Comparison of ENCODE assay signal across 8 cellular contexts in genomic region chr10:43137971-43138756, GRCh38. TPM values are rescaled to one million over a fixed set of nuclear protein-coding genes. Genes with fewer than 3 reads are reported as not detected.
DNase-seq lines count a peak whose midpoint lies in the region; ATAC-seq, FAIRE-seq and TF ChIP-seq lines count a peak whose summit lies in the region.

Gene CSGALNACT2 (plus strand): TSS chr10:43138445. CDS start chr10:43155150, 16,705 bp downstream.

- peak within 1 kb of the TSS; percentile 78 for H2AFZ ChIP-seq in Loucy (ENCODE audit: low read length)

- peak; percentile 86 for TF ChIP-seq POLR2A in H54 (IDR thresholded peaks at IDR 0.05; ENCODE audit: low read depth, low read length)
- TF ChIP-seq POLR2A in gastroesophageal sphincter (IDR thresholded peaks at IDR 0.05) = peak; percentile 87 to 95

- peak within 1 kb of the TSS; percentile 96 for H3K9ac ChIP-seq in Loucy (ENCODE audit: low read depth, low read length, poor library complexity, severe bottlenecking)

- peak; percentile 94 for ATAC-seq in gastroesophageal sphincter

- H3K27me3 ChIP-seq in Loucy (ENCODE audit: insufficient read depth, low read length, poor library complexity, severe bottlenecking) (no peaks in the 10 kb centered on the region), gastroesophageal sphincter (no peaks in the 10 kb centered on the region), neutrophil (no peaks in the 10 kb centered on the region)

- H3K4me1 ChIP-seq in Loucy (ENCODE audit: insufficient read depth, low read length, poor library complexity, severe bottlenecking) = peaks cover 58% of the 10 kb centered on the region
- peaks cover 0 to 57% (median 12%) of the 10 kb centered on the region in 3 donors for H3K4me1 ChIP-seq in gastroesophageal sphincter
- H3K4me1 ChIP-seq in neutrophil (ENCODE audit: control insufficient read depth in 1 of 2, insufficient read depth in 1 of 2, low read depth in 1 of 2, low read length in 1 of 2) = peaks cover 49 to 56% of the 10 kb centered on the region in 2 experiments

- no peaks in the 10 kb centered on the region for H3K9me2 ChIP-seq in Loucy (replicated peaks; ENCODE audit: low read depth, low read length)

- TF ChIP-seq EP300 in gastroesophageal sphincter (IDR thresholded peaks at IDR 0.05) = no peak

- H3K4me2 ChIP-seq in Loucy (ENCODE audit: low read depth, low read length, poor library complexity, severe bottlenecking) = peak within 1 kb of the TSS; percentile 88

- WGBS in gastroesophageal sphincter (ENCODE audit: low coverage in 1 of 2), 2 donors = 0% methylated on average over 3 to 4 of the region's 95 CpGs

- peak within 1 kb of the TSS; percentile 82 to 99 (median 97) for H3K27ac ChIP-seq in gastroesophageal sphincter
- H3K27ac ChIP-seq in neutrophil = peak within 1 kb of the TSS; percentile 96

- peak; percentile 94 for DNase-seq in ELR (ENCODE audit: low read depth)
- peak; percentile 84 for DNase-seq in H54 (ENCODE audit: insufficient read length, low spot score)
- peak; percentile 77 for DNase-seq in SK-N-DZ (ENCODE audit: low spot score)
- DNase-seq in activated naive CD4-positive, alpha-beta T cell treated with Interleukin-2 at 50 U/mL for 16 hours = peak; percentile 90

- no peaks in the 10 kb centered on the region for H3F3A ChIP-seq in Loucy (ENCODE audit: low read depth)

- H3K79me2 ChIP-seq in Loucy (ENCODE audit: insufficient read depth, low read length) = peaks cover 71% of the 10 kb centered on the region

- peak within 1 kb of the TSS; percentile 83 for H3K4me3 ChIP-seq in Loucy (ENCODE audit: low read length, poor library complexity, severe bottlenecking)
- H3K4me3 ChIP-seq in gastroesophageal sphincter = peak within 1 kb of the TSS; percentile 53 to 80
- H3K4me3 ChIP-seq in neutrophil (ENCODE audit: low read depth in 1 of 2, low read length in 1 of 2) = peak within 1 kb of the TSS; percentile 86 to 92

- no peak for FAIRE-seq in H54 (lab: Jason Lieb, UNC)

- H4K20me1 ChIP-seq in Loucy (ENCODE audit: insufficient read depth, low read length, poor library complexity, severe bottlenecking) = peaks cover 48% of the 10 kb centered on the region

- TF ChIP-seq CTCF in Loucy (conservative IDR thresholded peaks at IDR 0.05; ENCODE audit: low read length) (peak; percentile 21; the same call in 1 of the 2 replicates), gastroesophageal sphincter (IDR thresholded peaks at IDR 0.05) (peak in 1 of 4 experiments; percentile 3), neutrophil (IDR thresholded peaks at IDR 0.05) (no peak), subcutaneous adipose tissue (IDR thresholded peaks at IDR 0.05; ENCODE audit: low read depth) (no peak)

- H3K36me3 ChIP-seq in Loucy (ENCODE audit: insufficient read depth, low read length) = no peaks in the 10 kb centered on the region
- H3K36me3 ChIP-seq in gastroesophageal sphincter = no peaks in the 10 kb centered on the region
- no peaks in the 10 kb centered on the region for H3K36me3 ChIP-seq in neutrophil

- H3K9me3 ChIP-seq in Loucy (ENCODE audit: insufficient read depth, low read depth, low read length) (no peaks in the 10 kb centered on the region), gastroesophageal sphincter (no peaks in the 10 kb centered on the region), neutrophil (no peaks in the 10 kb centered on the region)

RNA-seq across cellular contexts. Expression of gene CSGALNACT2, which starts in this region (rescaled TPM):
- 4.1 and 5.3 TPM in 2 replicates for polyA plus RNA-seq in SK-N-DZ (2014; cell fraction: cytosol; rRNA removed)
- polyA plus RNA-seq in SK-N-DZ (2014; cell fraction: nucleus; rRNA removed) = 8.5 and 20.6 TPM in 2 replicates
- 10 to 100 TPM; 28.4 to 37.4 (median 32.7) TPM for total RNA-seq in gastroesophageal sphincter
- 10 to 100 TPM; 23.9 to 94.3 (median 41.1) TPM for total RNA-seq in subcutaneous adipose tissue

Comparison
In these comparisons a context has a peak if more than half of its experiments do, and no peak if none do; other contexts are left out.
1. Peak in every context shown above with its lines: DNase-seq, ATAC-seq, H3K4me3 ChIP-seq and H3K27ac ChIP-seq.